In the genomic region with DNA sequence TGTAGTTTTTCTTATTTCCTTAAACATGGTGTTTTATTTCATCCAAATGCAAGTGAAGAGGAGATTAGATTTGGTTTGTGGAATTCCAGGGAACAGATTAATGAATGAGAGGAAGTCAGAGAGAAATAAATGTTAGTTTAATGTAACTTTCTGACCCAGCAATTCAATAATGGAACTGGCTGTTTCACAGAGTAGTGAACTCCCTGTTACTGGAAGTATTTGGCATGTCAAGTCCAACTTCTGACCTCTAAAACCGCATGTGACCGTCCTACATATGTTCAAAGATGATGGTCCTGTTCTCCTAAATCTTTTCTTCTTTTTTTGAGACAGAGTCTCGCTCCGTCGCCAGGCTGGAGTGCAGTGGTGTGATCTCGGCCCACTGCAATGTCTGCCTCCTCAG, we compare ENCODE assay signal across 35 cellular contexts. TPM values are rescaled to one million over a fixed set of nuclear protein-coding genes. Genes with fewer than 3 reads are reported as not detected.
"Had no signal": no experiment of that assay in that cellular context is flagged by ENCODE, and none has a peak within 500 bp of the region (broad histone marks: within the 10 kb centered on the region; RNA-seq: fewer than 3 reads in every experiment).

No MANE protein-coding gene starts in this region.

- ATAC-seq: activated CD4-positive, alpha-beta T cell treated with anti-CD3 and anti-CD28 coated beads for 36 hours; activated CD8-positive, alpha-beta memory T cell treated with anti-CD3 and anti-CD28 coated beads, Interleukin-2, amount 10 ng/mL, durations not matched to agents 7 days and 5 days; activated CD8-positive, alpha-beta T cell treated with anti-CD3 and anti-CD28 coated beads, Interleukin-2, amount 10 ng/mL, durations not matched to agents 7 days and 5 days; activated naive CD8-positive, alpha-beta T cell treated with anti-CD3 and anti-CD28 coated beads, Interleukin-2, amount 50 U/mL, for 24 hours; effector memory CD8-positive, alpha-beta T cell; esophagus mucosa; foreskin keratinocyte; gastrocnemius medialis; heart left ventricle; T-helper 17 cell had no signal

- H3K4me1 Mint-ChIP-seq: activated CD4-positive, alpha-beta T cell treated with anti-CD3 and anti-CD28 coated beads for 36 hours; activated CD4-positive, alpha-beta T cell treated with anti-CD3 and anti-CD28 coated beads, Interleukin-2, amount 10 ng/mL, durations not matched to agents 24 days and 14 days; activated CD8-positive, alpha-beta memory T cell treated with anti-CD3 and anti-CD28 coated beads, Interleukin-2, amount 10 ng/mL, durations not matched to agents 7 days and 5 days; activated naive CD4-positive, alpha-beta T cell treated with anti-CD3 and anti-CD28 coated beads, Interleukin-2, amount 50 U/mL, for 24 hours; activated naive CD8-positive, alpha-beta T cell treated with anti-CD3 and anti-CD28 coated beads for 36 hours; activated naive CD8-positive, alpha-beta T cell treated with anti-CD3 and anti-CD28 coated beads, Interleukin-2, amount 50 U/mL, for 24 hours; central memory CD8-positive, alpha-beta T cell had no signal

- H3K9me3 ChIP-seq: ascending aorta, breast epithelium, gastrocnemius medialis had no signal

- H3K4me1 ChIP-seq: ascending aorta, breast epithelium, gastrocnemius medialis had no signal

- H3K9me3 Mint-ChIP-seq: activated CD4-positive, alpha-beta memory T cell treated with anti-CD3 and anti-CD28 coated beads for 36 hours; activated CD4-positive, alpha-beta T cell treated with anti-CD3 and anti-CD28 coated beads, Interleukin-2, amount 10 ng/mL, durations not matched to agents 24 days and 14 days; activated naive CD4-positive, alpha-beta T cell treated with anti-CD3 and anti-CD28 coated beads for 36 hours; activated naive CD4-positive, alpha-beta T cell treated with anti-CD3 and anti-CD28 coated beads, Interleukin-2, amount 50 U/mL, for 24 hours; central memory CD8-positive, alpha-beta T cell had no signal

- H3K4me3 ChIP-seq: ascending aorta, breast epithelium, gastrocnemius medialis, heart left ventricle had no signal

- H3K36me3 ChIP-seq: breast epithelium, gastrocnemius medialis, heart left ventricle had no signal

- H3K27ac ChIP-seq: ascending aorta, breast epithelium, foreskin keratinocyte, gastrocnemius medialis, heart left ventricle had no signal

- DNase-seq: activated CD4-positive, alpha-beta memory T cell treated with anti-CD3 and anti-CD28 coated beads for 36 hours; activated CD4-positive, alpha-beta T cell treated with anti-CD3 and anti-CD28 coated beads for 36 hours; activated CD4-positive, alpha-beta T cell treated with anti-CD3 and anti-CD28 coated beads, Interleukin-2, amount 10 ng/mL, durations not matched to agents 24 days and 14 days; activated CD4-positive, CD25-positive, alpha-beta regulatory T cell; activated CD4-positive, CD25-positive, alpha-beta regulatory T cell treated with anti-CD3 and anti-CD28 coated beads, Interleukin-2, amount 50 U/mL, for 72 hours; activated CD8-positive, alpha-beta memory T cell treated with anti-CD3 and anti-CD28 coated beads, Interleukin-2, amount 10 ng/mL, durations not matched to agents 7 days and 5 days; activated CD8-positive, alpha-beta memory T cell treated with anti-CD3 and anti-CD28 coated beads, Interleukin-2, amount 50 U/mL, for 4 hours; activated CD8-positive, alpha-beta T cell treated with anti-CD3 and anti-CD28 coated beads, Interleukin-2, amount 10 ng/mL, durations not matched to agents 7 days and 5 days; activated effector memory CD4-positive, alpha-beta T cell treated with anti-CD3 and anti-CD28 coated beads, Interleukin-2, amount 50 U/mL, for 16 hours; activated naive CD4-positive, alpha-beta T cell treated with anti-CD3 and anti-CD28 coated beads for 36 hours; activated naive CD8-positive, alpha-beta T cell treated with anti-CD3 and anti-CD28 coated beads for 36 hours; activated naive CD8-positive, alpha-beta T cell treated with anti-CD3 and anti-CD28 coated beads, Interleukin-2, amount 50 U/mL, for 24 hours; activated T-cell treated with anti-CD3 and anti-CD28 coated beads, Interleukin-2, amount 50 U/mL, for 1 hour; activated T-cell treated with anti-CD3 and anti-CD28 coated beads, Interleukin-2, amount 50 U/mL, for 48 hours; cortex of kidney; dermis blood vessel endothelial cell; effector CD4-positive, alpha-beta T cell; effector memory CD8-positive, alpha-beta T cell; foreskin keratinocyte; gastrocnemius medialis; glutamatergic neuron; heart left ventricle; T-helper 1 cell; T-helper 17 cell; T1000 had no signal

- FAIRE-seq: colon had no signal

- H3K27ac Mint-ChIP-seq: activated CD4-positive, alpha-beta memory T cell treated with anti-CD3 and anti-CD28 coated beads for 36 hours; activated CD4-positive, alpha-beta T cell treated with anti-CD3 and anti-CD28 coated beads for 36 hours; activated CD4-positive, alpha-beta T cell treated with anti-CD3 and anti-CD28 coated beads, Interleukin-2, amount 10 ng/mL, durations not matched to agents 24 days and 14 days; activated CD8-positive, alpha-beta memory T cell treated with anti-CD3 and anti-CD28 coated beads, Interleukin-2, amount 10 ng/mL, durations not matched to agents 7 days and 5 days; activated CD8-positive, alpha-beta T cell treated with anti-CD3 and anti-CD28 coated beads, Interleukin-2, amount 10 ng/mL, durations not matched to agents 7 days and 5 days; activated naive CD4-positive, alpha-beta T cell treated with anti-CD3 and anti-CD28 coated beads for 36 hours; activated naive CD4-positive, alpha-beta T cell treated with anti-CD3 and anti-CD28 coated beads, Interleukin-2, amount 50 U/mL, for 24 hours; activated naive CD8-positive, alpha-beta T cell treated with anti-CD3 and anti-CD28 coated beads for 36 hours; activated naive CD8-positive, alpha-beta T cell treated with anti-CD3 and anti-CD28 coated beads, Interleukin-2, amount 50 U/mL, for 24 hours; activated T-helper 1 cell treated with anti-CD3 and anti-CD28 coated beads, Interleukin-12 subunit alpha, Interleukin-12 subunit beta, Interleukin-2, Interleukin-4 antibody, amounts not matched to agents 30 ng/mL and 10 ng/mL and 1 ng/mL, durations not matched to agents 14 hours and 24 hours and 36 hours; activated T-helper 2 cell treated with anti-CD3 and anti-CD28 coated beads, Interferon-gamma antibody, Interleukin-2, Interleukin-4, amounts not matched to agents 10 μg/mL and 5 μg/mL and 100 μg/mL, durations not matched to agents 14 hours and 24 hours and 36 hours; brain; T-helper 17 cell; T-helper 2 cell treated with Interferon-gamma antibody and Interleukin-4, amounts not matched to agents 5 μg/mL and 100 μg/mL, for 36 hours had no signal

- H3K27me3 ChIP-seq: ascending aorta, breast epithelium, foreskin keratinocyte, gastrocnemius medialis, heart left ventricle had no signal

- H3K4me3 Mint-ChIP-seq: activated CD4-positive, alpha-beta memory T cell treated with anti-CD3 and anti-CD28 coated beads for 36 hours; activated CD4-positive, alpha-beta T cell treated with anti-CD3 and anti-CD28 coated beads for 36 hours; activated CD4-positive, alpha-beta T cell treated with anti-CD3 and anti-CD28 coated beads, Interleukin-2, amount 10 ng/mL, durations not matched to agents 24 days and 14 days; activated CD8-positive, alpha-beta memory T cell treated with anti-CD3 and anti-CD28 coated beads, Interleukin-2, amount 10 ng/mL, durations not matched to agents 7 days and 5 days; activated CD8-positive, alpha-beta T cell treated with anti-CD3 and anti-CD28 coated beads, Interleukin-2, amount 10 ng/mL, durations not matched to agents 7 days and 5 days; activated naive CD4-positive, alpha-beta T cell treated with anti-CD3 and anti-CD28 coated beads for 36 hours; activated naive CD4-positive, alpha-beta T cell treated with anti-CD3 and anti-CD28 coated beads, Interleukin-2, amount 50 U/mL, for 24 hours; activated naive CD8-positive, alpha-beta T cell treated with anti-CD3 and anti-CD28 coated beads for 36 hours; activated naive CD8-positive, alpha-beta T cell treated with anti-CD3 and anti-CD28 coated beads, Interleukin-2, amount 50 U/mL, for 24 hours; activated T-helper 1 cell treated with anti-CD3 and anti-CD28 coated beads, Interleukin-12 subunit alpha, Interleukin-12 subunit beta, Interleukin-2, Interleukin-4 antibody, amounts not matched to agents 30 ng/mL and 10 ng/mL and 1 ng/mL, durations not matched to agents 14 hours and 24 hours and 36 hours; brain; central memory CD8-positive, alpha-beta T cell; effector memory CD8-positive, alpha-beta T cell; T-helper 17 cell; T-helper 2 cell treated with Interferon-gamma antibody and Interleukin-4, amounts not matched to agents 5 μg/mL and 100 μg/mL, for 36 hours had no signal

- H3K27me3 Mint-ChIP-seq: activated CD4-positive, alpha-beta memory T cell treated with anti-CD3 and anti-CD28 coated beads for 36 hours; activated CD4-positive, alpha-beta T cell treated with anti-CD3 and anti-CD28 coated beads for 36 hours; activated CD8-positive, alpha-beta memory T cell treated with anti-CD3 and anti-CD28 coated beads, Interleukin-2, amount 10 ng/mL, durations not matched to agents 7 days and 5 days; activated naive CD4-positive, alpha-beta T cell treated with anti-CD3 and anti-CD28 coated beads, Interleukin-2, amount 50 U/mL, for 24 hours; activated naive CD8-positive, alpha-beta T cell treated with anti-CD3 and anti-CD28 coated beads for 36 hours; activated naive CD8-positive, alpha-beta T cell treated with anti-CD3 and anti-CD28 coated beads, Interleukin-2, amount 50 U/mL, for 24 hours; central memory CD8-positive, alpha-beta T cell; effector memory CD8-positive, alpha-beta T cell; T-helper 17 cell had no signal

- H3K36me3 Mint-ChIP-seq: activated CD8-positive, alpha-beta memory T cell treated with anti-CD3 and anti-CD28 coated beads, Interleukin-2, amount 10 ng/mL, durations not matched to agents 7 days and 5 days had no signal

RNA-seq across cellular contexts. Expression of gene MMP24, which starts 35.9 kb away (rescaled TPM):
- total RNA-seq: activated CD4-positive, alpha-beta memory T cell treated with anti-CD3 and anti-CD28 coated beads for 36 hours; activated CD4-positive, alpha-beta T cell treated with anti-CD3 and anti-CD28 coated beads for 36 hours; activated CD4-positive, alpha-beta T cell treated with anti-CD3 and anti-CD28 coated beads, Interleukin-2, amount 10 ng/mL, durations not matched to agents 24 days and 14 days; activated CD8-positive, alpha-beta memory T cell treated with anti-CD3 and anti-CD28 coated beads, Interleukin-2, amount 10 ng/mL, durations not matched to agents 7 days and 5 days; activated CD8-positive, alpha-beta T cell treated with anti-CD3 and anti-CD28 coated beads, Interleukin-2, amount 10 ng/mL, durations not matched to agents 7 days and 5 days; activated naive CD4-positive, alpha-beta T cell treated with anti-CD3 and anti-CD28 coated beads for 36 hours; activated naive CD8-positive, alpha-beta T cell treated with anti-CD3 and anti-CD28 coated beads for 36 hours; activated T-helper 2 cell treated with anti-CD3 and anti-CD28 coated beads, Interferon-gamma antibody, Interleukin-2, Interleukin-4, amounts not matched to agents 10 μg/mL and 5 μg/mL and 100 μg/mL, durations not matched to agents 14 hours and 24 hours and 36 hours; ascending aorta had no signal
